ENCODE assay signal across 1 cellular context in the genomic region with DNA sequence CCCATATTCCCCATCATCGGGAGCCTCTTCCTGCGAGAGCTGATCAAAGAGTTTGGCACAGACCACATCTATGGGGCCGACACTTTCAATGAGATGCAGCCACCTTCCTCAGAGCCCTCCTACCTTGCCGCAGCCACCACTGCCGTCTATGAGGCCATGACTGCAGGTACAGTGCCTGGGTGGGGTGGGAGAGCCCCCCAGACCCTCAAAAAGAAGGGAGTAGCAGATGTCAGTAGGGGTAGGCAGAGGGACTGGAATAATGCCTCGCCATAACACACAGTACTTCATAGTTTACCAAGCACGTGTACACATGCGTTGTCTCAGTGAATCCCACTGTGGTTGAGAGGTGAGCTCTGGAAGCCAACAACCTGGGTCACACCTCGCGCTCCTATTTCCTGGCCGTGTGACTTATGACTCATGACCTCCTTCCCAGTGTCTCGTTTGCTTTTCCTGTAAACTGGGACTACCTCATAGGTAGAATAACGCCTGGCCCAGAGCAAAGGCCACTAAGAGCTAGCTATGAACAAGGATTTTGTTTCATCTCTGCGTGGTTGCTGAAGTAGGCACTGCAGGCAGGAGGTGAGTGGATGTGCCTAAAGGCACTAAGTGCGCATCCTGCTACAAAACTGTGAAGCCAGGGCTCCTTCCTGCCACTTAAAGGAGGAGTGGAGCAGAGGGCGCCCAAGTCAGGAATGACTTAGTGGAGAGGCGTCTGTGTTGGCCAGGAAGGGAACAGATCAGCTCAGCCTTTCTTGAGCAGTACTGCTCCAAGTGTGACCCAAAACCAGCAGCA.
TF ChIP-seq lines count a peak whose summit lies in the region.

No MANE protein-coding gene starts in this region.

TF ChIP-seq in GM12878, 131 proteins besides CTCF, POLR2A, EP300 and RAD21:
- TF ChIP-seq, protein P1, sequence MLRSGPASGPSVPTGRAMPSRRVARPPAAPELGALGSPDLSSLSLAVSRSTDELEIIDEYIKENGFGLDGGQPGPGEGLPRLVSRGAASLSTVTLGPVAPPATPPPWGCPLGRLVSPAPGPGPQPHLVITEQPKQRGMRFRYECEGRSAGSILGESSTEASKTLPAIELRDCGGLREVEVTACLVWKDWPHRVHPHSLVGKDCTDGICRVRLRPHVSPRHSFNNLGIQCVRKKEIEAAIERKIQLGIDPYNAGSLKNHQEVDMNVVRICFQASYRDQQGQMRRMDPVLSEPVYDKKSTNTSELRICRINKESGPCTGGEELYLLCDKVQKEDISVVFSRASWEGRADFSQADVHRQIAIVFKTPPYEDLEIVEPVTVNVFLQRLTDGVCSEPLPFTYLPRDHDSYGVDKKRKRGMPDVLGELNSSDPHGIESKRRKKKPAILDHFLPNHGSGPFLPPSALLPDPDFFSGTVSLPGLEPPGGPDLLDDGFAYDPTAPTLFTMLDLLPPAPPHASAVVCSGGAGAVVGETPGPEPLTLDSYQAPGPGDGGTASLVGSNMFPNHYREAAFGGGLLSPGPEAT (IDR thresholded peaks at IDR 0.05; ENCODE audit: low read depth), result no peak
- TF ChIP-seq CBX5 (IDR thresholded peaks at IDR 0.05; ENCODE audit: low read depth) (no peak), KAT2A (conservative IDR thresholded peaks at IDR 0.05; ENCODE audit: control insufficient read depth, low read depth, low read length) (no peak), HDGF (IDR thresholded peaks at IDR 0.05) (no peak), HCFC1 (IDR thresholded peaks at IDR 0.05; ENCODE audit: low read length) (no peak), NFIC (IDR thresholded peaks at IDR 0.05; ENCODE audit: low read depth, low read length) (no peak), HDAC2 (IDR thresholded peaks at IDR 0.05) (no peak)
- TF ChIP-seq, protein P2, sequence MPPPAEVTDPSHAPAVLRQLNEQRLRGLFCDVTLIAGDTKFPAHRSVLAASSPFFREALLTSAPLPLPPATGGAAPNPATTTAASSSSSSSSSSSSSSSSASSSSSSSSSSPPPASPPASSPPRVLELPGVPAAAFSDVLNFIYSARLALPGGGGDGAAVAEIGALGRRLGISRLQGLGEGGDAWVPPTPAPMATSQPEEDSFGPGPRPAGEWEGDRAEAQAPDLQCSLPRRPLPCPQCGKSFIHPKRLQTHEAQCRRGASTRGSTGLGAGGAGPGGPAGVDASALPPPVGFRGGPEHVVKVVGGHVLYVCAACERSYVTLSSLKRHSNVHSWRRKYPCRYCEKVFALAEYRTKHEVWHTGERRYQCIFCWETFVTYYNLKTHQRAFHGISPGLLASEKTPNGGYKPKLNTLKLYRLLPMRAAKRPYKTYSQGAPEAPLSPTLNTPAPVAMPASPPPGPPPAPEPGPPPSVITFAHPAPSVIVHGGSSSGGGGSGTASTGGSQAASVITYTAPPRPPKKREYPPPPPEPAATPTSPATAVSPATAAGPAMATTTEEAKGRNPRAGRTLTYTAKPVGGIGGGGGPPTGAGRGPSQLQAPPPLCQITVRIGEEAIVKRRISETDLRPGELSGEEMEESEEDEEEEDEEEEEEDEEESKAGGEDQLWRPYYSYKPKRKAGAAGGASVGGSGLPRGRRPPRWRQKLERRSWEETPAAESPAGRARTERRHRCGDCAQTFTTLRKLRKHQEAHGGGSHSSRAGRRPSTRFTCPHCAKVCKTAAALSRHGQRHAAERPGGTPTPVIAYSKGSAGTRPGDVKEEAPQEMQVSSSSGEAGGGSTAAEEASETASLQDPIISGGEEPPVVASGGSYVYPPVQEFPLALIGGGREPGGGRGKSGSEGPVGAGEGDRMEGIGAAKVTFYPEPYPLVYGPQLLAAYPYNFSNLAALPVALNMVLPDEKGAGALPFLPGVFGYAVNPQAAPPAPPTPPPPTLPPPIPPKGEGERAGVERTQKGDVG (CRISPR knock-in tag; IDR thresholded peaks at IDR 0.05), result no peak
- TF ChIP-seq, protein P3, sequence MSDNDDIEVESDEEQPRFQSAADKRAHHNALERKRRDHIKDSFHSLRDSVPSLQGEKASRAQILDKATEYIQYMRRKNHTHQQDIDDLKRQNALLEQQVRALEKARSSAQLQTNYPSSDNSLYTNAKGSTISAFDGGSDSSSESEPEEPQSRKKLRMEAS (IDR thresholded peaks at IDR 0.05; ENCODE audit: low read depth, low read length), result no peak
